In genomic region chr3:183160616-183161015, GRCh38 we compare ENCODE assay signal across 12 cellular contexts. TPM values are rescaled to one million over a fixed set of nuclear protein-coding genes. Genes with fewer than 3 reads are reported as not detected.
"Had no signal": no experiment of that assay in that cellular context is flagged by ENCODE, and none has a peak within 500 bp of the region (broad histone marks: within the 10 kb centered on the region; RNA-seq: fewer than 3 reads in every experiment).

No MANE protein-coding gene starts in this region.

- ATAC-seq: activated CD8-positive, alpha-beta T cell treated with anti-CD3 and anti-CD28 coated beads, Interleukin-2, amount 10 ng/mL, durations not matched to agents 7 days and 5 days; activated naive CD4-positive, alpha-beta T cell treated with anti-CD3 and anti-CD28 coated beads, Interleukin-2, amount 50 U/mL, for 72 hours; stimulated activated naive B cell treated with anti-CD40 and anti-IgM and Interleukin-4, amounts not matched to agents 10 μg/mL and 1 μg/mL and 100 μg/mL, for 72 hours had no signal

- H3K36me3 ChIP-seq: esophagus muscularis mucosa, sigmoid colon had no signal

- H3K27ac ChIP-seq: dorsolateral prefrontal cortex, esophagus muscularis mucosa, sigmoid colon had no signal

- H3K4me3 Mint-ChIP-seq: nephron progenitor cell had no signal

- H3K27ac Mint-ChIP-seq: activated CD8-positive, alpha-beta T cell treated with anti-CD3 and anti-CD28 coated beads, Interleukin-2, amount 10 ng/mL, durations not matched to agents 7 days and 5 days; nephron progenitor cell had no signal

- DNase-seq: activated CD4-positive, alpha-beta T cell treated with anti-CD3 and anti-CD28 coated beads for 1 hour; activated CD8-positive, alpha-beta memory T cell treated with anti-CD3 and anti-CD28 coated beads, Interleukin-2, amount 50 U/mL, for 48 hours; activated CD8-positive, alpha-beta T cell treated with anti-CD3 and anti-CD28 coated beads, Interleukin-2, amount 10 ng/mL, durations not matched to agents 7 days and 5 days; dorsolateral prefrontal cortex; glutamatergic neuron; nephron progenitor cell; sigmoid colon; stimulated activated CD4-positive, alpha-beta T cell treated with anti-CD3 and anti-CD28 coated beads, Interleukin-2, amount 100 ng/mL, for 24 hours; stimulated activated naive B cell treated with anti-CD40 and anti-IgM and Interleukin-4, amounts not matched to agents 10 μg/mL and 1 μg/mL and 100 μg/mL, for 72 hours; T-helper 9 cell had no signal

- H3K9me3 Mint-ChIP-seq: activated naive CD4-positive, alpha-beta T cell treated with anti-CD3 and anti-CD28 coated beads, Interleukin-2, amount 50 U/mL, for 72 hours had no signal

- H3K4me3 ChIP-seq: dorsolateral prefrontal cortex, esophagus muscularis mucosa, sigmoid colon had no signal

- H3K9me3 ChIP-seq: esophagus muscularis mucosa, sigmoid colon had no signal

RNA-seq across cellular contexts. Expression of gene LAMP3, which starts 1.9 kb away (rescaled TPM):
- total RNA-seq: sigmoid colon had no signal
